Comparison of ENCODE assay signal across 20 cellular contexts in the genomic region with DNA sequence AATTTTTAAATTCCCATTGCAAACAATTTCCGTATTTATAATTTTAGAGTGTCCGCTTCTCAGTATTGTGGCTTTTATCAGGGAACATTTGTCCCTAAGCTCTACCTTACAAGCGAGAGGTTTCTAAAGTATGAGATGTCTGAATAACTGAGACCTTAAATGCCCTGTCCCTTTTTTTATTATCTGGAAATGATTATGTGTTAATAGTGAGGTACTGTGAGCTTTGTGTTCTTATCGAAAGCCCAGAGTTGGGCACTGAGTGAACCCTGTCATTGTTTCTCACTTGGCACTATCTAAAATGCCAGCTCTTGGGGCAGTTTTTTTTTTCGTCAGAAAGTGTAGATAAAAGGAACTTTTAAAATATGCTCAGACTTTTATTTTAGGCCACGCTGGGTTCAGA.
"Had no signal": no experiment of that assay in that cellular context is flagged by ENCODE, and none has a peak within 500 bp of the region (broad histone marks: within the 10 kb centered on the region; RNA-seq: fewer than 3 reads in every experiment).

No MANE protein-coding gene starts in this region.

- H3K27ac ChIP-seq: KMS-11, RWPE1, SJSA1, SK-N-MC had no signal

- H3K4me1 ChIP-seq: SJSA1 had no signal

- DNase-seq: IMR-90, Kasumi-1, MM.1S, NCI-H1092 treated with DMSO at 0.1 percent for 48 hours, NCI-H1436, NCI-H187, NCI-H2029, NCI-H2081 treated with DMSO at 0.1 percent for 48 hours, NCI-H2171, NCI-H226, NCI-H446, NCI-H510A, NCI-H524 treated with DMSO at 0.1 percent for 48 hours, NCI-H69, NCI-H774, SIG-M5 had no signal

- H3K4me3 ChIP-seq: SJSA1, SK-N-MC had no signal

- H3K27me3 ChIP-seq: SJSA1 had no signal

- H3K9ac ChIP-seq: KMS-11 had no signal

- H3K9me3 ChIP-seq: SJSA1 had no signal

- H3K4me2 ChIP-seq: KMS-11 had no signal
